ENCODE assay signal across 8 cellular contexts in genomic region chr1:63148825-63149645, GRCh38.
DNase-seq lines count a peak whose midpoint lies in the region; ATAC-seq, FAIRE-seq and TF ChIP-seq lines count a peak whose summit lies in the region.

No MANE protein-coding gene starts in this region.

- CTCF ChIA-PET in Caco-2 (lab: Charles Lee), result interaction anchor here (0.6 to 0.8 kb wide), 3 partner anchors 14 to 309 kb away, joined by 3 read pairs; no protein-coding TSS in a partner anchor

- H3K27me3 ChIP-seq in Caco-2 (replicated peaks; ENCODE audit: control insufficient read depth, insufficient read depth, low read length) (no peaks in the 10 kb centered on the region), osteoblast (ENCODE audit: insufficient read depth, low read length) (no peaks in the 10 kb centered on the region)

- no peaks in the 10 kb centered on the region for H3K36me3 Mint-ChIP-seq in Caco-2 (ENCODE audit: insufficient read depth, unreplicated experiment)
- H3K36me3 Mint-ChIP-seq in activated T-helper 17 cell treated with anti-CD3 and anti-CD28 coated beads, Interleukin-2, amount 50 U/mL, for 72 hours (ENCODE audit: low read depth), result no peaks in the 10 kb centered on the region

- no peaks in the 10 kb centered on the region for H3K9me3 Mint-ChIP-seq in Caco-2 (ENCODE audit: unreplicated experiment)
- H3K9me3 Mint-ChIP-seq in activated T-helper 17 cell treated with anti-CD3 and anti-CD28 coated beads, Interleukin-2, amount 50 U/mL, for 72 hours, result no peaks in the 10 kb centered on the region

- H3K27me3 Mint-ChIP-seq in Caco-2 (ENCODE audit: insufficient read depth, unreplicated experiment), result peaks cover 6% of the 10 kb centered on the region
- H3K27me3 Mint-ChIP-seq in activated T-helper 17 cell treated with anti-CD3 and anti-CD28 coated beads, Interleukin-2, amount 50 U/mL, for 72 hours, result peaks cover 17% of the 10 kb centered on the region

- peak; percentile 78 for ATAC-seq in GM18867 (IDR thresholded peaks at IDR 0.05; ENCODE audit: unreplicated experiment)
- ATAC-seq in HG03521 (IDR thresholded peaks at IDR 0.05; ENCODE audit: unreplicated experiment), result peak; percentile 65
- no peak for ATAC-seq in activated T-helper 17 cell treated with anti-CD3 and anti-CD28 coated beads, Interleukin-2, amount 50 U/mL, for 72 hours (replicated peaks)

- TF ChIP-seq CTCF in Caco-2 (IDR thresholded peaks at IDR 0.05; ENCODE audit: insufficient read depth in 1 of 2, low read depth in 1 of 2, low read length in 1 of 2, severe bottlenecking in 1 of 2, unreplicated experiment in 1 of 2) (peak; percentile 58 to 60), epithelial cell of esophagus (IDR thresholded peaks at IDR 0.05; ENCODE audit: insufficient read depth, low read depth, low read length, missing control alignments) (peak; percentile 59), osteoblast (IDR thresholded peaks at IDR 0.05; ENCODE audit: extremely low read depth, low read depth, low read length) (peak; percentile 76)

- FAIRE-seq in RCC 7860 (lab: Jason Lieb, UNC), result no peak

- no peaks in the 10 kb centered on the region for H3K4me1 Mint-ChIP-seq in Caco-2 (ENCODE audit: low read depth, unreplicated experiment)
- H3K4me1 Mint-ChIP-seq in activated T-helper 17 cell treated with anti-CD3 and anti-CD28 coated beads, Interleukin-2, amount 50 U/mL, for 72 hours, result no peaks in the 10 kb centered on the region

- H3K4me1 ChIP-seq in Caco-2 (no peaks in the 10 kb centered on the region), osteoblast (ENCODE audit: insufficient read depth, low read length) (no peaks in the 10 kb centered on the region)

- H3K27ac Mint-ChIP-seq in Caco-2 (ENCODE audit: unreplicated experiment), result no peak overlapping the region
- H3K27ac Mint-ChIP-seq in activated T-helper 17 cell treated with anti-CD3 and anti-CD28 coated beads, Interleukin-2, amount 50 U/mL, for 72 hours, result no peak overlapping the region

- no peak overlapping the region for H3K27ac ChIP-seq in osteoblast (ENCODE audit: low read depth, low read length)

- BruUV-seq in Caco-2 (replicated peaks; lab: Mats Ljungman, UMichigan), result no TSS peak

- intact Hi-C loops in Caco-2 (cut with micrococcal nuclease; ENCODE audit: unreplicated experiment), result loop anchor here (10.0 kb wide), 1 partner anchor 134 kb away; no protein-coding TSS in a partner anchor

- POLR2A ChIA-PET in Caco-2 (lab: Charles Lee), result no interaction called here

- no peak overlapping the region for H2AFZ ChIP-seq in osteoblast (ENCODE audit: low read length)

- H4K20me1 ChIP-seq in osteoblast (ENCODE audit: insufficient read depth, low read length), result no peaks in the 10 kb centered on the region

- H3K4me3 ChIP-seq in Caco-2 (ENCODE audit: low read depth, low read length) (no peak overlapping the region), epithelial cell of esophagus (ENCODE audit: low read length) (no peak overlapping the region), osteoblast (ENCODE audit: insufficient read depth, low read length) (no peak overlapping the region)

- peak; percentile 29 to 37 for DNase-seq in Caco-2
- DNase-seq in RCC 7860 (ENCODE audit: low spot score), result peak; percentile 34
- peak; percentile 51 for DNase-seq in epithelial cell of esophagus (ENCODE audit: low read depth)
- peak; percentile 51 for DNase-seq in osteoblast (ENCODE audit: insufficient read length, low spot score, missing footprints)
- DNase-seq in activated gamma-delta T cell (lab: John Stamatoyannopoulos, UW), result no peak

- H3K79me2 ChIP-seq in osteoblast (ENCODE audit: insufficient read depth, low read length), result no peaks in the 10 kb centered on the region

- no peaks in the 10 kb centered on the region for H3K9me3 ChIP-seq in Caco-2
- H3K9me3 ChIP-seq in osteoblast (ENCODE audit: low read depth, low read length), result no peaks in the 10 kb centered on the region

- no peak overlapping the region for H3K4me3 Mint-ChIP-seq in Caco-2 (ENCODE audit: unreplicated experiment)
- H3K4me3 Mint-ChIP-seq in activated T-helper 17 cell treated with anti-CD3 and anti-CD28 coated beads, Interleukin-2, amount 50 U/mL, for 72 hours, result no peak overlapping the region

- H3K36me3 ChIP-seq in Caco-2 (ENCODE audit: control insufficient read depth, insufficient read depth, low read length) (no peaks in the 10 kb centered on the region), osteoblast (ENCODE audit: insufficient read depth, low read length) (no peaks in the 10 kb centered on the region)

- H3K4me2 ChIP-seq in osteoblast (ENCODE audit: insufficient read depth, low read length), result no peak overlapping the region
